In the genomic region with DNA sequence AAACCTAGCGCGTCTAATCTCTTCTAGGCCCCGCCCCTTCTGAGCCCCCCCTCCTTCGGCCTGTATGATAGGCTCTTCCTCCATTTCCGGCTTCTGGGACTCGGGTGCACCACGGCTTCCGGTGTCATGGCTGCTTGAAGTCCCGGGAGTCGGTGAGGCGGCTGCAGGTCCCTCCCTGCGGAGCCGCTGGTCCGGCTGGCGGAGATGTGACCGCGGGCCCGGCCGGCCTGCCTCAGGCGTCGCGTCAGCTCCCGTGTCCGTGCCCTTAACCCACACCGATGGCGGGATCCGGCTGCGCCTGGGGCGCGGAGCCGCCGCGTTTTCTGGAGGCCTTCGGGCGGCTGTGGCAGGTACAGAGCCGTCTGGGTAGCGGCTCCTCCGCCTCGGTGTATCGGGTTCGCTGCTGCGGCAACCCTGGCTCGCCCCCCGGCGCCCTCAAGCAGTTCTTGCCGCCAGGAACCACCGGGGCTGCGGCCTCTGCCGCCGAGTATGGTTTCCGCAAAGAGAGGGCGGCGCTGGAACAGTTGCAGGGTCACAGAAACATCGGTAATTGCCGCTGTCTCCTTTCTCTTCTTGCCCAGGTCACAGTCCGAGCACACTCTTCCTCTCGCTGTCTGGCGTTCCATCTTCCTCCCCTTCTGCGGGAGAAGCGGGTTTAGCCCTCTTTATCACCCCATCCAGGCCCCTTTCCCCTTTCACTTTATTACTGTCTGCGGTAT, we compare ENCODE assay signal across 1 cellular context.
TF ChIP-seq lines count a peak whose summit lies in the region.

A gene with protein sequence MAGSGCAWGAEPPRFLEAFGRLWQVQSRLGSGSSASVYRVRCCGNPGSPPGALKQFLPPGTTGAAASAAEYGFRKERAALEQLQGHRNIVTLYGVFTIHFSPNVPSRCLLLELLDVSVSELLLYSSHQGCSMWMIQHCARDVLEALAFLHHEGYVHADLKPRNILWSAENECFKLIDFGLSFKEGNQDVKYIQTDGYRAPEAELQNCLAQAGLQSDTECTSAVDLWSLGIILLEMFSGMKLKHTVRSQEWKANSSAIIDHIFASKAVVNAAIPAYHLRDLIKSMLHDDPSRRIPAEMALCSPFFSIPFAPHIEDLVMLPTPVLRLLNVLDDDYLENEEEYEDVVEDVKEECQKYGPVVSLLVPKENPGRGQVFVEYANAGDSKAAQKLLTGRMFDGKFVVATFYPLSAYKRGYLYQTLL (plus strand): TSS at position 96 of the 719 bp plus-strand sequence. CDS start 183 bp downstream, at position 279.

TF ChIP-seq in GM12878, 131 proteins besides CTCF, POLR2A, EP300 and RAD21 (continued from another document and continues in another):
- TF ChIP-seq BACH1 (IDR thresholded peaks at IDR 0.05; ENCODE audit: borderline replicate concordance) (no peak), POLR2AphosphoS5 (IDR thresholded peaks at IDR 0.05; ENCODE audit: low read length) (peak; percentile 88), YY1 (IDR thresholded peaks at IDR 0.05; ENCODE audit: low read depth, low read length) (peak; percentile 97), BHLHE40 (IDR thresholded peaks at IDR 0.05; ENCODE audit: borderline replicate concordance in 1 of 2, low read depth in 2 of 2, low read length in 1 of 2) (peak in 1 of 2 experiments; percentile 43; a peak in 1 of 4 replicates), CREB1 (IDR thresholded peaks at IDR 0.05; ENCODE audit: low read depth) (0 out of 2 replicates have a peak, but pooled peaks have one; percentile 30), RBBP5 (conservative IDR thresholded peaks at IDR 0.05) (0 out of 2 replicates have a peak, but pooled peaks have one; percentile 19), ZNF207 (IDR thresholded peaks at IDR 0.05; ENCODE audit: borderline replicate concordance) (no peak), CBFB (IDR thresholded peaks at IDR 0.05; ENCODE audit: low read depth) (peak; percentile 51; the same call in 1 of the 2 replicates), SIX5 (IDR thresholded peaks at IDR 0.05; ENCODE audit: low read depth, low read length, severe bottlenecking) (peak; percentile 14), TBL1XR1 (IDR thresholded peaks at IDR 0.05; ENCODE audit: low read depth, low read length) (no peak), POU2F2 (IDR thresholded peaks at IDR 0.05; ENCODE audit: borderline replicate concordance, low read depth, low read length) (peak; percentile 33; the same call in 1 of the 3 replicates), HCFC1 (IDR thresholded peaks at IDR 0.05; ENCODE audit: low read length) (0 out of 2 replicates have a peak, but pooled peaks have one; percentile 24), MTA3 (IDR thresholded peaks at IDR 0.05; ENCODE audit: borderline replicate concordance, low read length) (no peak), IKZF2 (IDR thresholded peaks at IDR 0.05) (0 out of 4 replicates have a peak, but pooled peaks of 1 of the 2 experiments have one; percentile 8), CBX5 (IDR thresholded peaks at IDR 0.05; ENCODE audit: low read depth) (no peak), IRF4 (IDR thresholded peaks at IDR 0.05; ENCODE audit: low read depth, low read length) (no peak), BMI1 (IDR thresholded peaks at IDR 0.05; ENCODE audit: borderline replicate concordance) (no peak), PAX8 (IDR thresholded peaks at IDR 0.05) (no peak), PAX5 (IDR thresholded peaks at IDR 0.05; ENCODE audit: borderline replicate concordance, low read depth, low read length) (0 out of 2 replicates have a peak, but pooled peaks have one; percentile 23), ZBED1 (IDR thresholded peaks at IDR 0.05; ENCODE audit: borderline replicate concordance) (0 out of 2 replicates have a peak, but pooled peaks have one; percentile 27), GATAD2B (conservative IDR thresholded peaks at IDR 0.05; ENCODE audit: low read depth) (0 out of 2 replicates have a peak, but pooled peaks have one; percentile 28), TAF1 (IDR thresholded peaks at IDR 0.05; ENCODE audit: borderline replicate concordance, low read depth, low read length) (peak; percentile 96), LARP7 (IDR thresholded peaks at IDR 0.05) (peak; percentile 85), GABPA (IDR thresholded peaks at IDR 0.05; ENCODE audit: low read depth) (peak; percentile 87), TCF12 (IDR thresholded peaks at IDR 0.05; ENCODE audit: low read depth, low read length) (0 out of 2 replicates have a peak, but pooled peaks have one; percentile 27), IKZF1 (conservative IDR thresholded peaks at IDR 0.05) (0 out of 2 replicates have a peak, but pooled peaks have one; percentile 21), RB1 (IDR thresholded peaks at IDR 0.05; ENCODE audit: borderline replicate concordance) (peak; percentile 62; the same call in 1 of the 2 replicates), CREM (IDR thresholded peaks at IDR 0.05; ENCODE audit: low read depth) (0 out of 2 replicates have a peak, but pooled peaks have one; percentile 10), SIN3A (IDR thresholded peaks at IDR 0.05; ENCODE audit: low read depth, low read length) (0 out of 2 replicates have a peak, but pooled peaks have one; percentile 40), WRNIP1 (IDR thresholded peaks at IDR 0.05; ENCODE audit: borderline replicate concordance, low read depth, low read length) (no peak), HDAC6 (IDR thresholded peaks at IDR 0.05; ENCODE audit: unreplicated experiment) (peak; percentile 49), SPI1 (IDR thresholded peaks at IDR 0.05; ENCODE audit: borderline replicate concordance, insufficient read depth, low read depth, low read length) (no peak), SRF (IDR thresholded peaks at IDR 0.05; ENCODE audit: low read depth in 2 of 2, low read length in 2 of 2) (no peak), SMC3 (IDR thresholded peaks at IDR 0.05; ENCODE audit: borderline replicate concordance, low read length) (no peak), HDGF (IDR thresholded peaks at IDR 0.05) (peak; percentile 12; the same call in 1 of the 2 replicates), ATF7 (IDR thresholded peaks at IDR 0.05; ENCODE audit: low read depth) (no peak), NFIC (IDR thresholded peaks at IDR 0.05; ENCODE audit: low read depth, low read length) (peak; percentile 29; the same call in 1 of the 2 replicates)
- TF ChIP-seq, protein P1, sequence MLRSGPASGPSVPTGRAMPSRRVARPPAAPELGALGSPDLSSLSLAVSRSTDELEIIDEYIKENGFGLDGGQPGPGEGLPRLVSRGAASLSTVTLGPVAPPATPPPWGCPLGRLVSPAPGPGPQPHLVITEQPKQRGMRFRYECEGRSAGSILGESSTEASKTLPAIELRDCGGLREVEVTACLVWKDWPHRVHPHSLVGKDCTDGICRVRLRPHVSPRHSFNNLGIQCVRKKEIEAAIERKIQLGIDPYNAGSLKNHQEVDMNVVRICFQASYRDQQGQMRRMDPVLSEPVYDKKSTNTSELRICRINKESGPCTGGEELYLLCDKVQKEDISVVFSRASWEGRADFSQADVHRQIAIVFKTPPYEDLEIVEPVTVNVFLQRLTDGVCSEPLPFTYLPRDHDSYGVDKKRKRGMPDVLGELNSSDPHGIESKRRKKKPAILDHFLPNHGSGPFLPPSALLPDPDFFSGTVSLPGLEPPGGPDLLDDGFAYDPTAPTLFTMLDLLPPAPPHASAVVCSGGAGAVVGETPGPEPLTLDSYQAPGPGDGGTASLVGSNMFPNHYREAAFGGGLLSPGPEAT (IDR thresholded peaks at IDR 0.05; ENCODE audit: low read depth) = peak; percentile 94
- TF ChIP-seq, protein P2, sequence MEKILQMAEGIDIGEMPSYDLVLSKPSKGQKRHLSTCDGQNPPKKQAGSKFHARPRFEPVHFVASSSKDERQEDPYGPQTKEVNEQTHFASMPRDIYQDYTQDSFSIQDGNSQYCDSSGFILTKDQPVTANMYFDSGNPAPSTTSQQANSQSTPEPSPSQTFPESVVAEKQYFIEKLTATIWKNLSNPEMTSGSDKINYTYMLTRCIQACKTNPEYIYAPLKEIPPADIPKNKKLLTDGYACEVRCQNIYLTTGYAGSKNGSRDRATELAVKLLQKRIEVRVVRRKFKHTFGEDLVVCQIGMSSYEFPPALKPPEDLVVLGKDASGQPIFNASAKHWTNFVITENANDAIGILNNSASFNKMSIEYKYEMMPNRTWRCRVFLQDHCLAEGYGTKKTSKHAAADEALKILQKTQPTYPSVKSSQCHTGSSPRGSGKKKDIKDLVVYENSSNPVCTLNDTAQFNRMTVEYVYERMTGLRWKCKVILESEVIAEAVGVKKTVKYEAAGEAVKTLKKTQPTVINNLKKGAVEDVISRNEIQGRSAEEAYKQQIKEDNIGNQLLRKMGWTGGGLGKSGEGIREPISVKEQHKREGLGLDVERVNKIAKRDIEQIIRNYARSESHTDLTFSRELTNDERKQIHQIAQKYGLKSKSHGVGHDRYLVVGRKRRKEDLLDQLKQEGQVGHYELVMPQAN (conservative IDR thresholded peaks at IDR 0.05) = peak; percentile 57
- TF ChIP-seq, protein P3, sequence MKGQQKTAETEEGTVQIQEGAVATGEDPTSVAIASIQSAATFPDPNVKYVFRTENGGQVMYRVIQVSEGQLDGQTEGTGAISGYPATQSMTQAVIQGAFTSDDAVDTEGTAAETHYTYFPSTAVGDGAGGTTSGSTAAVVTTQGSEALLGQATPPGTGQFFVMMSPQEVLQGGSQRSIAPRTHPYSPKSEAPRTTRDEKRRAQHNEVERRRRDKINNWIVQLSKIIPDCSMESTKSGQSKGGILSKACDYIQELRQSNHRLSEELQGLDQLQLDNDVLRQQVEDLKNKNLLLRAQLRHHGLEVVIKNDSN (IDR thresholded peaks at IDR 0.05; ENCODE audit: borderline replicate concordance, extremely low read length, insufficient read depth, low read depth, low read length) = no peak
- TF ChIP-seq, protein P4, sequence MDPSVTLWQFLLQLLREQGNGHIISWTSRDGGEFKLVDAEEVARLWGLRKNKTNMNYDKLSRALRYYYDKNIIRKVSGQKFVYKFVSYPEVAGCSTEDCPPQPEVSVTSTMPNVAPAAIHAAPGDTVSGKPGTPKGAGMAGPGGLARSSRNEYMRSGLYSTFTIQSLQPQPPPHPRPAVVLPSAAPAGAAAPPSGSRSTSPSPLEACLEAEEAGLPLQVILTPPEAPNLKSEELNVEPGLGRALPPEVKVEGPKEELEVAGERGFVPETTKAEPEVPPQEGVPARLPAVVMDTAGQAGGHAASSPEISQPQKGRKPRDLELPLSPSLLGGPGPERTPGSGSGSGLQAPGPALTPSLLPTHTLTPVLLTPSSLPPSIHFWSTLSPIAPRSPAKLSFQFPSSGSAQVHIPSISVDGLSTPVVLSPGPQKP (IDR thresholded peaks at IDR 0.05; ENCODE audit: low read depth, low read length) = peak; percentile 71
- TF ChIP-seq, protein P5, sequence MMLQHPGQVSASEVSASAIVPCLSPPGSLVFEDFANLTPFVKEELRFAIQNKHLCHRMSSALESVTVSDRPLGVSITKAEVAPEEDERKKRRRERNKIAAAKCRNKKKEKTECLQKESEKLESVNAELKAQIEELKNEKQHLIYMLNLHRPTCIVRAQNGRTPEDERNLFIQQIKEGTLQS (IDR thresholded peaks at IDR 0.05; ENCODE audit: borderline replicate concordance, extremely low read depth, low read depth, low read length) = no peak
- TF ChIP-seq, protein P6, sequence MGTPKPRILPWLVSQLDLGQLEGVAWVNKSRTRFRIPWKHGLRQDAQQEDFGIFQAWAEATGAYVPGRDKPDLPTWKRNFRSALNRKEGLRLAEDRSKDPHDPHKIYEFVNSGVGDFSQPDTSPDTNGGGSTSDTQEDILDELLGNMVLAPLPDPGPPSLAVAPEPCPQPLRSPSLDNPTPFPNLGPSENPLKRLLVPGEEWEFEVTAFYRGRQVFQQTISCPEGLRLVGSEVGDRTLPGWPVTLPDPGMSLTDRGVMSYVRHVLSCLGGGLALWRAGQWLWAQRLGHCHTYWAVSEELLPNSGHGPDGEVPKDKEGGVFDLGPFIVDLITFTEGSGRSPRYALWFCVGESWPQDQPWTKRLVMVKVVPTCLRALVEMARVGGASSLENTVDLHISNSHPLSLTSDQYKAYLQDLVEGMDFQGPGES (IDR thresholded peaks at IDR 0.05) = no peak
- TF ChIP-seq, protein P7, sequence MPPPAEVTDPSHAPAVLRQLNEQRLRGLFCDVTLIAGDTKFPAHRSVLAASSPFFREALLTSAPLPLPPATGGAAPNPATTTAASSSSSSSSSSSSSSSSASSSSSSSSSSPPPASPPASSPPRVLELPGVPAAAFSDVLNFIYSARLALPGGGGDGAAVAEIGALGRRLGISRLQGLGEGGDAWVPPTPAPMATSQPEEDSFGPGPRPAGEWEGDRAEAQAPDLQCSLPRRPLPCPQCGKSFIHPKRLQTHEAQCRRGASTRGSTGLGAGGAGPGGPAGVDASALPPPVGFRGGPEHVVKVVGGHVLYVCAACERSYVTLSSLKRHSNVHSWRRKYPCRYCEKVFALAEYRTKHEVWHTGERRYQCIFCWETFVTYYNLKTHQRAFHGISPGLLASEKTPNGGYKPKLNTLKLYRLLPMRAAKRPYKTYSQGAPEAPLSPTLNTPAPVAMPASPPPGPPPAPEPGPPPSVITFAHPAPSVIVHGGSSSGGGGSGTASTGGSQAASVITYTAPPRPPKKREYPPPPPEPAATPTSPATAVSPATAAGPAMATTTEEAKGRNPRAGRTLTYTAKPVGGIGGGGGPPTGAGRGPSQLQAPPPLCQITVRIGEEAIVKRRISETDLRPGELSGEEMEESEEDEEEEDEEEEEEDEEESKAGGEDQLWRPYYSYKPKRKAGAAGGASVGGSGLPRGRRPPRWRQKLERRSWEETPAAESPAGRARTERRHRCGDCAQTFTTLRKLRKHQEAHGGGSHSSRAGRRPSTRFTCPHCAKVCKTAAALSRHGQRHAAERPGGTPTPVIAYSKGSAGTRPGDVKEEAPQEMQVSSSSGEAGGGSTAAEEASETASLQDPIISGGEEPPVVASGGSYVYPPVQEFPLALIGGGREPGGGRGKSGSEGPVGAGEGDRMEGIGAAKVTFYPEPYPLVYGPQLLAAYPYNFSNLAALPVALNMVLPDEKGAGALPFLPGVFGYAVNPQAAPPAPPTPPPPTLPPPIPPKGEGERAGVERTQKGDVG (CRISPR knock-in tag; IDR thresholded peaks at IDR 0.05) = no peak
- TF ChIP-seq, protein P8, sequence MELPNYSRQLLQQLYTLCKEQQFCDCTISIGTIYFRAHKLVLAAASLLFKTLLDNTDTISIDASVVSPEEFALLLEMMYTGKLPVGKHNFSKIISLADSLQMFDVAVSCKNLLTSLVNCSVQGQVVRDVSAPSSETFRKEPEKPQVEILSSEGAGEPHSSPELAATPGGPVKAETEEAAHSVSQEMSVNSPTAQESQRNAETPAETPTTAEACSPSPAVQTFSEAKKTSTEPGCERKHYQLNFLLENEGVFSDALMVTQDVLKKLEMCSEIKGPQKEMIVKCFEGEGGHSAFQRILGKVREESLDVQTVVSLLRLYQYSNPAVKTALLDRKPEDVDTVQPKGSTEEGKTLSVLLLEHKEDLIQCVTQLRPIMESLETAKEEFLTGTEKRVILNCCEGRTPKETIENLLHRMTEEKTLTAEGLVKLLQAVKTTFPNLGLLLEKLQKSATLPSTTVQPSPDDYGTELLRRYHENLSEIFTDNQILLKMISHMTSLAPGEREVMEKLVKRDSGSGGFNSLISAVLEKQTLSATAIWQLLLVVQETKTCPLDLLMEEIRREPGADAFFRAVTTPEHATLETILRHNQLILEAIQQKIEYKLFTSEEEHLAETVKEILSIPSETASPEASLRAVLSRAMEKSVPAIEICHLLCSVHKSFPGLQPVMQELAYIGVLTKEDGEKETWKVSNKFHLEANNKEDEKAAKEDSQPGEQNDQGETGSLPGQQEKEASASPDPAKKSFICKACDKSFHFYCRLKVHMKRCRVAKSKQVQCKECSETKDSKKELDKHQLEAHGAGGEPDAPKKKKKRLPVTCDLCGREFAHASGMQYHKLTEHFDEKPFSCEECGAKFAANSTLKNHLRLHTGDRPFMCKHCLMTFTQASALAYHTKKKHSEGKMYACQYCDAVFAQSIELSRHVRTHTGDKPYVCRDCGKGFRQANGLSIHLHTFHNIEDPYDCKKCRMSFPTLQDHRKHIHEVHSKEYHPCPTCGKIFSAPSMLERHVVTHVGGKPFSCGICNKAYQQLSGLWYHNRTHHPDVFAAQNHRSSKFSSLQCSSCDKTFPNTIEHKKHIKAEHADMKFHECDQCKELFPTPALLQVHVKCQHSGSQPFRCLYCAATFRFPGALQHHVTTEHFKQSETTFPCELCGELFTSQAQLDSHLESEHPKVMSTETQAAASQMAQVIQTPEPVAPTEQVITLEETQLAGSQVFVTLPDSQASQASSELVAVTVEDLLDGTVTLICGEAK (IDR thresholded peaks at IDR 0.05; ENCODE audit: borderline replicate concordance) = peak; percentile 83
